ENCODE assay signal across 1 cellular context in genomic region chr9:20597862-20598261, GRCh38.
TF ChIP-seq lines count a peak whose summit lies in the region.

No MANE protein-coding gene starts in this region.

TF ChIP-seq in IMR-90, 13 proteins besides CTCF, POLR2A, EP300 and RAD21 (continued from another document):
- TF ChIP-seq, protein P1, sequence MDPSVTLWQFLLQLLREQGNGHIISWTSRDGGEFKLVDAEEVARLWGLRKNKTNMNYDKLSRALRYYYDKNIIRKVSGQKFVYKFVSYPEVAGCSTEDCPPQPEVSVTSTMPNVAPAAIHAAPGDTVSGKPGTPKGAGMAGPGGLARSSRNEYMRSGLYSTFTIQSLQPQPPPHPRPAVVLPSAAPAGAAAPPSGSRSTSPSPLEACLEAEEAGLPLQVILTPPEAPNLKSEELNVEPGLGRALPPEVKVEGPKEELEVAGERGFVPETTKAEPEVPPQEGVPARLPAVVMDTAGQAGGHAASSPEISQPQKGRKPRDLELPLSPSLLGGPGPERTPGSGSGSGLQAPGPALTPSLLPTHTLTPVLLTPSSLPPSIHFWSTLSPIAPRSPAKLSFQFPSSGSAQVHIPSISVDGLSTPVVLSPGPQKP (IDR thresholded peaks at IDR 0.05; ENCODE audit: borderline replicate concordance, low read depth, low read length), result no peak
- TF ChIP-seq MAZ (IDR thresholded peaks at IDR 0.05; ENCODE audit: borderline replicate concordance, low read depth, low read length), result no peak
- TF ChIP-seq SMC3 (IDR thresholded peaks at IDR 0.05; ENCODE audit: low read depth, low read length), result no peak
- no peak for TF ChIP-seq NFE2L2 (IDR thresholded peaks at IDR 0.05; ENCODE audit: low read depth, low read length)
